In genomic region chr11:112320668-112321067, GRCh38 we compare ENCODE assay signal across 10 cellular contexts.
DNase-seq lines count a peak whose midpoint lies in the region; ATAC-seq, FAIRE-seq and TF ChIP-seq lines count a peak whose summit lies in the region.
"Had no signal": no experiment of that assay in that cellular context is flagged by ENCODE, and none has a peak within 500 bp of the region (broad histone marks: within the 10 kb centered on the region; RNA-seq: fewer than 3 reads in every experiment).

No MANE protein-coding gene starts in this region.

- in situ Hi-C loops in K562 (cut with MboI): no loop called here

- H3K9me3 ChIP-seq in K562 (replicated peaks; ENCODE audit: control insufficient read depth, insufficient read depth, low read depth, low read length) (peaks cover 4% of the 10 kb centered on the region; the same call in 1 of the 2 replicates), kidney (ENCODE audit: control insufficient read depth in 1 of 2, low read length in 2 of 2) (no peaks in the 10 kb centered on the region), tibial nerve (no peaks in the 10 kb centered on the region)
- H3K9me3 ChIP-seq: ascending aorta had no signal

- CTCF ChIA-PET in K562 (lab: Yijun Ruan, JAX; ENCODE audit: low intra/inter-chr PET ratio): no interaction called here

- H3K9ac ChIP-seq in K562 (ENCODE audit: insufficient read depth in 1 of 2, low read depth in 2 of 2, low read length in 2 of 2): no peak overlapping the region
- no peak overlapping the region for H3K9ac ChIP-seq in kidney (ENCODE audit: low read length in 2 of 2)

- H3K4me3 ChIP-seq in K562 (no peak overlapping the region), kidney (ENCODE audit: low read length in 2 of 2) (no peak overlapping the region), tibial nerve (no peak overlapping the region)
- H3K4me3 ChIP-seq: ascending aorta had no signal

- no peaks in the 10 kb centered on the region for H3K27me3 Mint-ChIP-seq in progenitor cell of endocrine pancreas
- H3K27me3 Mint-ChIP-seq: T-cell had no signal

- H3K4me1 ChIP-seq in K562 (replicated peaks in 1 of 2; ENCODE audit: control insufficient read depth in 2 of 2, insufficient read depth in 2 of 2, low read length in 2 of 2) (no peaks in the 10 kb centered on the region; a peak in 2 of 5 replicates), kidney (ENCODE audit: control insufficient read depth in 1 of 2, insufficient read depth in 1 of 2, low read depth in 1 of 2, low read length in 2 of 2) (peaks cover 7 to 10% of the 10 kb centered on the region in 2 donors), tibial nerve (peaks cover 0 to 41% (median 10%) of the 10 kb centered on the region in 4 donors)

- no peak overlapping the region for H3K27ac Mint-ChIP-seq in progenitor cell of endocrine pancreas

- no peaks in the 10 kb centered on the region for H3K9me3 Mint-ChIP-seq in progenitor cell of endocrine pancreas (ENCODE audit: low read depth)

- H3K36me3 ChIP-seq in K562 (ENCODE audit: control insufficient read depth, insufficient read depth, low read length): no peaks in the 10 kb centered on the region
- H3K36me3 ChIP-seq in kidney (ENCODE audit: control insufficient read depth in 1 of 2, insufficient read depth in 2 of 2, low read length in 2 of 2): no peaks in the 10 kb centered on the region
- H3K36me3 ChIP-seq in tibial nerve: no peaks in the 10 kb centered on the region
- H3K36me3 ChIP-seq: ascending aorta had no signal

- no peak for TF ChIP-seq RAD21 in K562 (CRISPR knock-in tag; conservative IDR thresholded peaks at IDR 0.05 in 1 of 2, IDR thresholded peaks at IDR 0.05 in 1 of 2)

- peaks cover 2% of the 10 kb centered on the region for H3K36me3 Mint-ChIP-seq in progenitor cell of endocrine pancreas (ENCODE audit: insufficient read depth)

- 4% methylated on average over 5 of the region's 5 CpGs for WGBS in K562 (ENCODE audit: insufficient coverage, low coverage, missing lambda C conversion rate)
- WGBS in tibial nerve, 2 donors: 20 to 30% methylated on average over 5 of the region's 5 CpGs

- no peaks in the 10 kb centered on the region for H3K79me2 ChIP-seq in K562 (ENCODE audit: control insufficient read depth, insufficient read depth, low read length)

- H3K4me1 Mint-ChIP-seq in progenitor cell of endocrine pancreas (ENCODE audit: low read depth): no peaks in the 10 kb centered on the region

- no peaks in the 10 kb centered on the region for H3K9me1 ChIP-seq in K562 (ENCODE audit: control insufficient read depth, insufficient read depth, low read length)

- no peak for FAIRE-seq in K562 (lab: Jason Lieb, UNC)
- FAIRE-seq in kidney (lab: Jason Lieb, UNC): no peak

- peak; percentile 77 for DNase-seq in M059J (ENCODE audit: low read depth)
- DNase-seq in K562 (ENCODE audit: extremely low read depth in 1 of 4, low spot score in 3 of 4): peak in 2 of 4 experiments; percentile 18 to 44
- peak; percentile 83 for DNase-seq in kidney
- DNase-seq in tibial nerve (ENCODE audit: low spot score in 2 of 2): peak; percentile 51 to 55
- no peak for DNase-seq in activated effector memory CD4-positive, alpha-beta T cell treated with Interleukin-2 at 50 U/mL for 16 hours
- no peak for DNase-seq in C1 segment of cervical spinal cord (lab: John Stamatoyannopoulos, UW)
- no peak for DNase-seq in progenitor cell of endocrine pancreas (ENCODE audit: low spot score, unreplicated experiment)
- no peak for DNase-seq in T-helper 1 cell
- DNase-seq: T-cell had no signal

- no peaks in the 10 kb centered on the region for H4K20me1 ChIP-seq in K562 (replicated peaks; ENCODE audit: control insufficient read depth, insufficient read depth, low read length)

- H2AFZ ChIP-seq in K562 (ENCODE audit: low read depth, low read length): no peak overlapping the region

- no peak for ATAC-seq in K562
- ATAC-seq: T-cell had no signal

- H3K4me2 ChIP-seq in K562 (ENCODE audit: insufficient read depth, low read length): no peak overlapping the region

- TF ChIP-seq POLR2A in K562 (conservative IDR thresholded peaks at IDR 0.05): no peak
- no peak for TF ChIP-seq POLR2A in tibial nerve (IDR thresholded peaks at IDR 0.05)

- H3K27ac ChIP-seq in K562 (ENCODE audit: extremely low read depth, low read depth, low read length) (no peak overlapping the region), kidney (ENCODE audit: low read depth in 2 of 2, low read length in 2 of 2) (no peak overlapping the region), tibial nerve (no peak overlapping the region)

- H3K27me3 ChIP-seq in K562 (ENCODE audit: control insufficient read depth in 2 of 2, insufficient read depth in 2 of 2, low read length in 2 of 2) (no peaks in the 10 kb centered on the region), tibial nerve (no peaks in the 10 kb centered on the region)
- H3K27me3 ChIP-seq: ascending aorta had no signal

- TF ChIP-seq CTCF in K562 (IDR thresholded peaks at IDR 0.05 in 2 of 3, conservative IDR thresholded peaks at IDR 0.05 in 1 of 3; ENCODE audit: insufficient read depth in 2 of 3, low read depth in 1 of 3, low read length in 3 of 3) (no peak), kidney (IDR thresholded peaks at IDR 0.05; ENCODE audit: borderline replicate concordance, extremely low read depth, insufficient read depth) (no peak), tibial nerve (IDR thresholded peaks at IDR 0.05) (no peak), progenitor cell of endocrine pancreas (IDR thresholded peaks at IDR 0.05; ENCODE audit: unreplicated experiment) (no peak)

- TF ChIP-seq EP300 in K562 (IDR thresholded peaks at IDR 0.05; ENCODE audit: low read length): no peak
- TF ChIP-seq EP300 in tibial nerve (IDR thresholded peaks at IDR 0.05): no peak

- intact Hi-C loops in K562 (cut with micrococcal nuclease): no loop called here
- intact Hi-C loops in kidney (cut with DNase I): no loop called here

- POLR2A ChIA-PET in K562 (lab: Yijun Ruan, JAX): no interaction called here

- BruUV-seq in K562 (replicated peaks; lab: Mats Ljungman, UMichigan): no TSS peak

- no peak overlapping the region for H3K4me3 Mint-ChIP-seq in progenitor cell of endocrine pancreas (ENCODE audit: low read depth)

TF ChIP-seq in K562, 482 proteins besides CTCF, POLR2A, EP300 and RAD21 (continues in another document):
- no peak for TF ChIP-seq HEY1 (CRISPR knock-in tag; IDR thresholded peaks at IDR 0.05; ENCODE audit: borderline replicate concordance)
- no peak for TF ChIP-seq NFE2L1 (tag; IDR thresholded peaks at IDR 0.05; ENCODE audit: borderline replicate concordance, low read depth)
- peak; percentile 58 for TF ChIP-seq NFIX (CRISPR knock-in tag; IDR thresholded peaks at IDR 0.05; ENCODE audit: low read depth)
- peak; percentile 98 for TF ChIP-seq NFIC (IDR thresholded peaks at IDR 0.05)
- TF ChIP-seq ZNF407 (IDR thresholded peaks at IDR 0.05; ENCODE audit: low read depth): no peak
- no peak for TF ChIP-seq MECOM (CRISPR knock-in tag; IDR thresholded peaks at IDR 0.05)
- no peak for TF ChIP-seq ZNF445 (CRISPR knock-in tag; IDR thresholded peaks at IDR 0.05; ENCODE audit: low read depth)
- no peak for TF ChIP-seq POLR2B (IDR thresholded peaks at IDR 0.05; ENCODE audit: low read depth, partially characterized antibody)
- no peak for TF ChIP-seq DDX20 (tag; IDR thresholded peaks at IDR 0.05; ENCODE audit: low read depth)

Comparison
In these comparisons a context has a peak if more than half of its experiments do, and no peak if none do; other contexts are left out.
1. DNase-seq: peak in M059J (single experiment), kidney (single experiment) and tibial nerve (2 of 2); none in activated effector memory CD4-positive, alpha-beta T cell treated with Interleukin-2 at 50 U/mL for 16 hours (single experiment), C1 segment of cervical spinal cord (0 of 14), progenitor cell of endocrine pancreas (single experiment) and T-helper 1 cell (0 of 5).